In genomic region chr2:134277223-134277622, GRCh38 we compare ENCODE assay signal across 14 cellular contexts. TPM values are rescaled to one million over a fixed set of nuclear protein-coding genes. Genes with fewer than 3 reads are reported as not detected.
DNase-seq lines count a peak whose midpoint lies in the region; ATAC-seq, FAIRE-seq and TF ChIP-seq lines count a peak whose summit lies in the region.
"Had no signal": no experiment of that assay in that cellular context is flagged by ENCODE, and none has a peak within 500 bp of the region (broad histone marks: within the 10 kb centered on the region; RNA-seq: fewer than 3 reads in every experiment).

No MANE protein-coding gene starts in this region.

- H3K9me3 Mint-ChIP-seq in activated CD8-positive, alpha-beta T cell treated with anti-CD3 and anti-CD28 coated beads for 36 hours: no peaks in the 10 kb centered on the region
- H3K9me3 Mint-ChIP-seq in activated CD8-positive, alpha-beta T cell treated with anti-CD3 and anti-CD28 coated beads, Interleukin-2, amount 10 ng/mL, durations not matched to agents 7 days and 5 days (ENCODE audit: insufficient read depth): no peaks in the 10 kb centered on the region
- no peaks in the 10 kb centered on the region for H3K9me3 Mint-ChIP-seq in astrocyte (ENCODE audit: unreplicated experiment)
- no peaks in the 10 kb centered on the region for H3K9me3 Mint-ChIP-seq in activated CD4-positive, alpha-beta T cell treated with anti-CD3 and anti-CD28 coated beads, Interleukin-2, amount 10 ng/mL, durations not matched to agents 7 days and 5 days

- H3K79me2 ChIP-seq in DOHH2 (ENCODE audit: control insufficient read depth, low read length) (peaks cover 91% of the 10 kb centered on the region), astrocyte (ENCODE audit: insufficient read depth, low read length) (no peaks in the 10 kb centered on the region)

- H3K27ac Mint-ChIP-seq in activated CD8-positive, alpha-beta T cell treated with anti-CD3 and anti-CD28 coated beads for 36 hours: peak overlapping the region; percentile 46
- H3K27ac Mint-ChIP-seq in activated CD8-positive, alpha-beta T cell treated with anti-CD3 and anti-CD28 coated beads, Interleukin-2, amount 10 ng/mL, durations not matched to agents 7 days and 5 days: no peak overlapping the region
- H3K27ac Mint-ChIP-seq in astrocyte (ENCODE audit: unreplicated experiment): no peak overlapping the region
- H3K27ac Mint-ChIP-seq in activated CD4-positive, alpha-beta T cell treated with anti-CD3 and anti-CD28 coated beads, Interleukin-2, amount 10 ng/mL, durations not matched to agents 7 days and 5 days: no peak overlapping the region

- H3K9me3 ChIP-seq in DOHH2 (ENCODE audit: control insufficient read depth, insufficient read depth, low read length): no peaks in the 10 kb centered on the region
- H3K9me3 ChIP-seq in astrocyte (ENCODE audit: insufficient read depth, low read depth, low read length): no peaks in the 10 kb centered on the region
- H3K9me3 ChIP-seq: SJCRH30 had no signal

- no peaks in the 10 kb centered on the region for H3K9me2 ChIP-seq in DOHH2 (replicated peaks; ENCODE audit: control insufficient read depth, low read length)

- peaks cover 9% of the 10 kb centered on the region for H3F3A ChIP-seq in DOHH2 (ENCODE audit: control insufficient read depth, insufficient read depth)

- POLR2A ChIA-PET in activated CD8-positive, alpha-beta T cell treated with anti-CD3 and anti-CD28 coated beads for 36 hours (lab: Charles Lee): no interaction called here
- POLR2A ChIA-PET in activated CD8-positive, alpha-beta T cell treated with anti-CD3 and anti-CD28 coated beads, Interleukin-2, amount 10 ng/mL, durations not matched to agents 7 days and 5 days (lab: Charles Lee): no interaction called here
- POLR2A ChIA-PET in activated CD4-positive, alpha-beta T cell treated with anti-CD3 and anti-CD28 coated beads, Interleukin-2, amount 10 ng/mL, durations not matched to agents 7 days and 5 days (lab: Charles Lee): no interaction called here

- H3K27me3 ChIP-seq in DOHH2 (ENCODE audit: control insufficient read depth, low read length) (0 out of 2 replicates have a peak, but pooled peaks cover 3% of the 10 kb centered on the region), astrocyte (ENCODE audit: insufficient read depth, low read length) (no peaks in the 10 kb centered on the region)
- H3K27me3 ChIP-seq: SJCRH30 had no signal

- no peaks in the 10 kb centered on the region for H4K20me1 ChIP-seq in DOHH2 (ENCODE audit: control insufficient read depth, insufficient read depth, low read depth, low read length)
- H4K20me1 ChIP-seq in astrocyte (ENCODE audit: insufficient read depth, low read length): no peaks in the 10 kb centered on the region

- no peak for DNase-seq in activated CD8-positive, alpha-beta T cell treated with anti-CD3 and anti-CD28 coated beads for 36 hours
- DNase-seq in activated CD8-positive, alpha-beta T cell treated with anti-CD3 and anti-CD28 coated beads, Interleukin-2, amount 10 ng/mL, durations not matched to agents 7 days and 5 days: no peak
- DNase-seq in astrocyte (ENCODE audit: low read depth) (no peak), renal cortical epithelial cell (ENCODE audit: low read depth) (peak; percentile 11), LoVo (ENCODE audit: low spot score) (no peak), putamen (ENCODE audit: low spot score) (no peak)
- DNase-seq in activated CD4-positive, alpha-beta T cell treated with anti-CD3 and anti-CD28 coated beads, Interleukin-2, amount 10 ng/mL, durations not matched to agents 7 days and 5 days: no peak
- DNase-seq: DMS79 treated with DMSO at 0.1 percent for 48 hours, GOT3, NCI-H187, NCI-H2227 treated with DMSO at 0.1 percent for 48 hours, NCI-H524, SJCRH30 had no signal

- peak overlapping the region; percentile 70 for H3K4me2 ChIP-seq in DOHH2 (ENCODE audit: low read length)
- H3K4me2 ChIP-seq in astrocyte (ENCODE audit: low read length): peak overlapping the region; percentile 15

- no peak overlapping the region for H3K4me3 Mint-ChIP-seq in activated CD8-positive, alpha-beta T cell treated with anti-CD3 and anti-CD28 coated beads for 36 hours
- no peak overlapping the region for H3K4me3 Mint-ChIP-seq in activated CD8-positive, alpha-beta T cell treated with anti-CD3 and anti-CD28 coated beads, Interleukin-2, amount 10 ng/mL, durations not matched to agents 7 days and 5 days
- H3K4me3 Mint-ChIP-seq in astrocyte (ENCODE audit: unreplicated experiment): no peak overlapping the region
- H3K4me3 Mint-ChIP-seq in activated CD4-positive, alpha-beta T cell treated with anti-CD3 and anti-CD28 coated beads, Interleukin-2, amount 10 ng/mL, durations not matched to agents 7 days and 5 days: no peak overlapping the region

- no peak overlapping the region for H2AFZ ChIP-seq in astrocyte (ENCODE audit: low read depth, low read length)

- FAIRE-seq in astrocyte (lab: Jason Lieb, UNC): no peak

- intact Hi-C loops in activated CD8-positive, alpha-beta T cell treated with anti-CD3 and anti-CD28 coated beads for 36 hours (cut with micrococcal nuclease): no loop called here

- no peak overlapping the region for H3K9ac ChIP-seq in astrocyte (ENCODE audit: low read length)

- H3K4me1 ChIP-seq in DOHH2 (ENCODE audit: control insufficient read depth, low read length): peaks cover 98% of the 10 kb centered on the region
- H3K4me1 ChIP-seq in astrocyte (ENCODE audit: insufficient read depth, low read length): no peaks in the 10 kb centered on the region
- H3K4me1 ChIP-seq: SJCRH30 had no signal

- no peak overlapping the region for H3K27ac ChIP-seq in DOHH2 (ENCODE audit: low read depth, low read length)
- no peak overlapping the region for H3K27ac ChIP-seq in astrocyte (ENCODE audit: low read depth, low read length)
- H3K27ac ChIP-seq: SJCRH30 had no signal

- no peak for ATAC-seq in activated CD8-positive, alpha-beta T cell treated with anti-CD3 and anti-CD28 coated beads for 36 hours
- ATAC-seq in activated CD8-positive, alpha-beta T cell treated with anti-CD3 and anti-CD28 coated beads, Interleukin-2, amount 10 ng/mL, durations not matched to agents 7 days and 5 days: no peak

- no peaks in the 10 kb centered on the region for H3K27me3 Mint-ChIP-seq in activated CD8-positive, alpha-beta T cell treated with anti-CD3 and anti-CD28 coated beads for 36 hours
- no peaks in the 10 kb centered on the region for H3K27me3 Mint-ChIP-seq in activated CD8-positive, alpha-beta T cell treated with anti-CD3 and anti-CD28 coated beads, Interleukin-2, amount 10 ng/mL, durations not matched to agents 7 days and 5 days (ENCODE audit: low read depth)
- no peaks in the 10 kb centered on the region for H3K27me3 Mint-ChIP-seq in astrocyte (ENCODE audit: low read depth, unreplicated experiment)
- H3K27me3 Mint-ChIP-seq in activated CD4-positive, alpha-beta T cell treated with anti-CD3 and anti-CD28 coated beads, Interleukin-2, amount 10 ng/mL, durations not matched to agents 7 days and 5 days: no peaks in the 10 kb centered on the region

- H3K36me3 ChIP-seq in DOHH2 (ENCODE audit: control insufficient read depth, low read length) (peaks cover 57% of the 10 kb centered on the region), astrocyte (ENCODE audit: insufficient read depth, low read length) (no peaks in the 10 kb centered on the region)

- H3K4me3 ChIP-seq in DOHH2 (ENCODE audit: low read length) (no peak overlapping the region), astrocyte (ENCODE audit: insufficient read depth, low read depth, low read length) (no peak overlapping the region)
- H3K4me3 ChIP-seq: SJCRH30 had no signal

- H3K4me1 Mint-ChIP-seq in activated CD8-positive, alpha-beta T cell treated with anti-CD3 and anti-CD28 coated beads for 36 hours (ENCODE audit: low read depth): peaks cover 59% of the 10 kb centered on the region
- peaks cover 35% of the 10 kb centered on the region for H3K4me1 Mint-ChIP-seq in activated CD8-positive, alpha-beta T cell treated with anti-CD3 and anti-CD28 coated beads, Interleukin-2, amount 10 ng/mL, durations not matched to agents 7 days and 5 days (ENCODE audit: low read depth)
- peaks cover 18% of the 10 kb centered on the region for H3K4me1 Mint-ChIP-seq in astrocyte (ENCODE audit: low read depth, unreplicated experiment)
- peaks cover 29% of the 10 kb centered on the region for H3K4me1 Mint-ChIP-seq in activated CD4-positive, alpha-beta T cell treated with anti-CD3 and anti-CD28 coated beads, Interleukin-2, amount 10 ng/mL, durations not matched to agents 7 days and 5 days

- no peak for TF ChIP-seq CTCF in activated CD8-positive, alpha-beta T cell treated with anti-CD3 and anti-CD28 coated beads for 36 hours (IDR thresholded peaks at IDR 0.05)
- TF ChIP-seq CTCF in DOHH2 (IDR thresholded peaks at IDR 0.05; ENCODE audit: low read depth, low read length, poor library complexity, severe bottlenecking): no peak
- TF ChIP-seq CTCF in astrocyte (IDR thresholded peaks at IDR 0.05; ENCODE audit: insufficient read depth, low read depth, low read length): no peak

- peaks cover 40% of the 10 kb centered on the region for H3K36me3 Mint-ChIP-seq in activated CD8-positive, alpha-beta T cell treated with anti-CD3 and anti-CD28 coated beads for 36 hours (ENCODE audit: low read depth)
- H3K36me3 Mint-ChIP-seq in activated CD8-positive, alpha-beta T cell treated with anti-CD3 and anti-CD28 coated beads, Interleukin-2, amount 10 ng/mL, durations not matched to agents 7 days and 5 days (ENCODE audit: low read depth): peaks cover 43% of the 10 kb centered on the region
- peaks cover 8% of the 10 kb centered on the region for H3K36me3 Mint-ChIP-seq in astrocyte (ENCODE audit: low read depth, unreplicated experiment)
- H3K36me3 Mint-ChIP-seq in activated CD4-positive, alpha-beta T cell treated with anti-CD3 and anti-CD28 coated beads, Interleukin-2, amount 10 ng/mL, durations not matched to agents 7 days and 5 days (ENCODE audit: low read depth): peaks cover 43% of the 10 kb centered on the region

- CTCF ChIA-PET in activated CD8-positive, alpha-beta T cell treated with anti-CD3 and anti-CD28 coated beads for 36 hours (lab: Charles Lee): interaction anchor here (1.2 kb wide), 2 partner anchors 9 to 135 kb away, joined by 3 read pairs; no protein-coding TSS in a partner anchor
- CTCF ChIA-PET in activated CD8-positive, alpha-beta T cell treated with anti-CD3 and anti-CD28 coated beads, Interleukin-2, amount 10 ng/mL, durations not matched to agents 7 days and 5 days (lab: Charles Lee): interaction anchor here (0.6 to 1.0 kb wide), 2 partner anchors 25 to 42 kb away, joined by 3 read pairs; no protein-coding TSS in a partner anchor
- CTCF ChIA-PET in activated CD4-positive, alpha-beta T cell treated with anti-CD3 and anti-CD28 coated beads, Interleukin-2, amount 10 ng/mL, durations not matched to agents 7 days and 5 days (lab: Charles Lee): interaction anchor here (1.9 kb wide), 1 partner anchor 12 kb away, joined by 5 read pairs; no protein-coding TSS in a partner anchor

RNA-seq across cellular contexts. Expression of gene MGAT5, which starts 23.4 kb away (rescaled TPM):
- total RNA-seq in activated CD8-positive, alpha-beta T cell treated with anti-CD3 and anti-CD28 coated beads for 36 hours: 10 to 100 TPM; 36.9 to 42.2 TPM
- 10 to 100 TPM; 48.5 to 54.3 TPM for total RNA-seq in activated CD8-positive, alpha-beta T cell treated with anti-CD3 and anti-CD28 coated beads, Interleukin-2, amount 10 ng/mL, durations not matched to agents 7 days and 5 days
- total RNA-seq in astrocyte: 78.6 and 80.2 TPM in 2 replicates
- 39.1 and 43.6 TPM in 2 replicates for total RNA-seq in renal cortical epithelial cell
- 10 to 100 TPM; 48.2 to 56.7 TPM for total RNA-seq in activated CD4-positive, alpha-beta T cell treated with anti-CD3 and anti-CD28 coated beads, Interleukin-2, amount 10 ng/mL, durations not matched to agents 7 days and 5 days
